ENCODE assay signal across 8 cellular contexts in genomic region chr10:91409069-91409868, GRCh38. TPM values are rescaled to one million over a fixed set of nuclear protein-coding genes. Genes with fewer than 3 reads are reported as not detected.
DNase-seq lines count a peak whose midpoint lies in the region; ATAC-seq and TF ChIP-seq lines count a peak whose summit lies in the region.

No MANE protein-coding gene starts in this region.

- H3K9me3 ChIP-seq in esophagus squamous epithelium: no peaks in the 10 kb centered on the region
- H3K9me3 ChIP-seq in mucosa of rectum (ENCODE audit: control insufficient read depth in 2 of 2, low read length in 2 of 2): no peaks in the 10 kb centered on the region

- peak overlapping the region in 6 of 7 donors; percentile 58 to 91 (median 82) for H3K27ac Mint-ChIP-seq in CD14-positive monocyte
- peak overlapping the region; percentile 77 for H3K27ac Mint-ChIP-seq in activated CD4-positive, alpha-beta memory T cell treated with anti-CD3 and anti-CD28 coated beads for 36 hours

- 3 to 5% methylated on average over 21 to 31 of the region's 31 CpGs for WGBS in esophagus squamous epithelium, 2 donors

- H3K4me3 ChIP-seq in esophagus squamous epithelium (peak overlapping the region; percentile 84 to 90 (median 86)), mucosa of rectum (ENCODE audit: low read length in 2 of 2) (peak overlapping the region; percentile 86 to 94)

- POLR2A ChIA-PET in activated CD4-positive, alpha-beta memory T cell treated with anti-CD3 and anti-CD28 coated beads for 36 hours (lab: Charles Lee): interaction anchor here (0.7 to 3.2 kb wide), 2 partner anchors 14 to 27 kb away, joined by 3 to 17 read pairs; no protein-coding TSS in a partner anchor

- H3K27ac ChIP-seq in esophagus squamous epithelium (peak overlapping the region; percentile 98 to 99 (median 99)), mucosa of rectum (ENCODE audit: low read depth in 2 of 2, low read length in 2 of 2) (peak overlapping the region; percentile 97)

- H3K4me1 Mint-ChIP-seq in CD14-positive monocyte: peaks cover 15% of the 10 kb centered on the region
- H3K4me1 Mint-ChIP-seq in activated CD4-positive, alpha-beta memory T cell treated with anti-CD3 and anti-CD28 coated beads for 36 hours (ENCODE audit: low read depth): peaks cover 13% of the 10 kb centered on the region

- intact Hi-C loops in CD14-positive monocyte (cut with micrococcal nuclease) (no loop called here), esophagus squamous epithelium (cut with DNase I) (no loop called here)
- intact Hi-C loops in activated CD4-positive, alpha-beta memory T cell treated with anti-CD3 and anti-CD28 coated beads for 36 hours (cut with micrococcal nuclease): no loop called here

- H3K27me3 Mint-ChIP-seq in CD14-positive monocyte (ENCODE audit: low read depth in 3 of 3): peaks cover 14 to 23% (median 18%) of the 10 kb centered on the region in 3 donors
- H3K27me3 Mint-ChIP-seq in activated CD4-positive, alpha-beta memory T cell treated with anti-CD3 and anti-CD28 coated beads for 36 hours: no peaks in the 10 kb centered on the region

- DNase-seq in CD14-positive monocyte (ENCODE audit: low spot score) (no peak), NCI-H2196 (lab: John Stamatoyannopoulos, UW; ENCODE audit: unreplicated experiment) (peak; percentile 55), esophagus squamous epithelium (lab: John Stamatoyannopoulos, UW) (peak; percentile 18), stromal cell of bone marrow (ENCODE audit: low read depth) (peak; percentile 76)
- DNase-seq in activated CD4-positive, alpha-beta memory T cell treated with anti-CD3 and anti-CD28 coated beads for 36 hours: peak; percentile 49

- H3K27me3 ChIP-seq in esophagus squamous epithelium: no peaks in the 10 kb centered on the region
- no peaks in the 10 kb centered on the region for H3K27me3 ChIP-seq in mucosa of rectum (ENCODE audit: control insufficient read depth in 2 of 2, insufficient read depth in 2 of 2, low read length in 2 of 2)

- CTCF ChIA-PET in activated CD4-positive, alpha-beta memory T cell treated with anti-CD3 and anti-CD28 coated beads for 36 hours (lab: Charles Lee): interaction anchor here (0.8 to 2.2 kb wide), 5 partner anchors 9 to 226 kb away, joined by 3 to 7 read pairs (median 3); no protein-coding TSS in a partner anchor

- TF ChIP-seq CTCF in CD14-positive monocyte (IDR thresholded peaks at IDR 0.05) (no peak), esophagus squamous epithelium (IDR thresholded peaks at IDR 0.05) (peak in 2 of 6 experiments; percentile 21 to 24)

- H3K9ac ChIP-seq in mucosa of rectum (ENCODE audit: low read depth in 1 of 2, low read length in 2 of 2): peak overlapping the region; percentile 96 to 97

- peak in 2 of 4 donors; percentile 59 to 74 for TF ChIP-seq POLR2A in esophagus squamous epithelium (IDR thresholded peaks at IDR 0.05)

- H3K36me3 Mint-ChIP-seq in CD14-positive monocyte: no peaks in the 10 kb centered on the region
- H3K36me3 Mint-ChIP-seq in activated CD4-positive, alpha-beta memory T cell treated with anti-CD3 and anti-CD28 coated beads for 36 hours: no peaks in the 10 kb centered on the region

- no peaks in the 10 kb centered on the region for H3K9me3 Mint-ChIP-seq in CD14-positive monocyte
- H3K9me3 Mint-ChIP-seq in activated CD4-positive, alpha-beta memory T cell treated with anti-CD3 and anti-CD28 coated beads for 36 hours: no peaks in the 10 kb centered on the region

- H3K4me3 Mint-ChIP-seq in CD14-positive monocyte: peak overlapping the region; percentile 90 to 96
- H3K4me3 Mint-ChIP-seq in activated CD4-positive, alpha-beta memory T cell treated with anti-CD3 and anti-CD28 coated beads for 36 hours: peak overlapping the region; percentile 78

- H3K4me1 ChIP-seq in esophagus squamous epithelium (peaks cover 9 to 42% (median 10%) of the 10 kb centered on the region in 3 donors), mucosa of rectum (ENCODE audit: control insufficient read depth in 2 of 2, insufficient read depth in 2 of 2, low read length in 2 of 2) (peaks cover 2 to 7% of the 10 kb centered on the region in 2 donors)

- H3K36me3 ChIP-seq in esophagus squamous epithelium: no peaks in the 10 kb centered on the region
- H3K36me3 ChIP-seq in mucosa of rectum (ENCODE audit: control insufficient read depth in 2 of 2, insufficient read depth in 2 of 2, low read length in 2 of 2): no peaks in the 10 kb centered on the region

- ATAC-seq in GM19025 (IDR thresholded peaks at IDR 0.05; ENCODE audit: low read depth, unreplicated experiment) (peak; percentile 27), HG03159 (IDR thresholded peaks at IDR 0.05; ENCODE audit: unreplicated experiment) (peak; percentile 28)

RNA-seq across cellular contexts. Expression of gene HECTD2, which starts 0.9 kb away (rescaled TPM):
- polyA plus RNA-seq in CD14-positive monocyte: not detected
- total RNA-seq in activated CD4-positive, alpha-beta memory T cell treated with anti-CD3 and anti-CD28 coated beads for 36 hours: 1 to 10 TPM; 4.0 to 5.5 TPM
- total RNA-seq in esophagus squamous epithelium: 10 to 100 TPM in 1 of 4 donors, 1 to 10 TPM in 3; 5.0 to 12.8 (median 6.8) TPM
